ENCODE assay signal across 1 cellular context in genomic region chr18:36128907-36129299, GRCh38.
TF ChIP-seq lines count a peak whose summit lies in the region.

No MANE protein-coding gene starts in this region.

TF ChIP-seq in K562, 482 proteins besides CTCF, POLR2A, EP300 and RAD21 (continues in another document):
- TF ChIP-seq TAF7 (tag; IDR thresholded peaks at IDR 0.05) (no peak), ZNF121 (CRISPR knock-in tag; conservative IDR thresholded peaks at IDR 0.05) (no peak), RB1 (IDR thresholded peaks at IDR 0.05; ENCODE audit: low read depth) (no peak), HBP1 (CRISPR knock-in tag; IDR thresholded peaks at IDR 0.05) (no peak), WHSC1 (IDR thresholded peaks at IDR 0.05; ENCODE audit: low read length) (no peak), JUNB (CRISPR knock-in tag; conservative IDR thresholded peaks at IDR 0.05) (no peak), CSDE1 (IDR thresholded peaks at IDR 0.05) (no peak), MAX (CRISPR knock-in tag; IDR thresholded peaks at IDR 0.05) (peak; percentile 83), ZBTB34 (CRISPR knock-in tag; IDR thresholded peaks at IDR 0.05) (no peak), PPARD (CRISPR knock-in tag; IDR thresholded peaks at IDR 0.05) (no peak), NFATC3 (IDR thresholded peaks at IDR 0.05) (no peak), XRCC4 (IDR thresholded peaks at IDR 0.05; ENCODE audit: extremely low read depth, insufficient read depth, insufficient read length) (no peak), HOXB6 (CRISPR knock-in tag; IDR thresholded peaks at IDR 0.05; ENCODE audit: borderline replicate concordance) (no peak), RBBP5 (IDR thresholded peaks at IDR 0.05; ENCODE audit: borderline replicate concordance, insufficient read depth, low read length, poor library complexity, severe bottlenecking) (peak; percentile 3), DACH1 (IDR thresholded peaks at IDR 0.05; ENCODE audit: partially characterized antibody) (no peak), CXXC5 (CRISPR knock-in tag; IDR thresholded peaks at IDR 0.05) (no peak), TCF3 (CRISPR knock-in tag; IDR thresholded peaks at IDR 0.05) (0 out of 2 replicates have a peak, but pooled peaks have one; percentile 12), PHF21A (IDR thresholded peaks at IDR 0.05; ENCODE audit: borderline replicate concordance, low read depth) (peak; percentile 15; the same call in 1 of the 2 replicates), SMC3 (conservative IDR thresholded peaks at IDR 0.05; ENCODE audit: insufficient read depth, low read depth, low read length) (no peak), ZNF766 (CRISPR knock-in tag; conservative IDR thresholded peaks at IDR 0.05) (0 out of 2 replicates have a peak, but pooled peaks have one; percentile 17), SAP30 (IDR thresholded peaks at IDR 0.05; ENCODE audit: borderline replicate concordance, insufficient read depth, low read depth, low read length, poor library complexity, severe bottlenecking) (peak; percentile 85), ZNF592 (IDR thresholded peaks at IDR 0.05) (peak; percentile 82; the same call in 1 of the 2 replicates), POLR3G (IDR thresholded peaks at IDR 0.05; ENCODE audit: extremely low read depth, insufficient read length, insufficient replicate concordance) (no peak), BACH1 (tag; IDR thresholded peaks at IDR 0.05) (no peak), E2F4 (CRISPR knock-in tag; IDR thresholded peaks at IDR 0.05; ENCODE audit: low read depth) (peak; percentile 69), KDM5B (IDR thresholded peaks at IDR 0.05; ENCODE audit: insufficient replicate concordance, low read depth, low read length) (peak; percentile 51), RNF2 (IDR thresholded peaks at IDR 0.05) (no peak), CEBPB (tag; IDR thresholded peaks at IDR 0.05) (no peak), GTF2E2 (tag; IDR thresholded peaks at IDR 0.05) (no peak; the same call in 1 of the 2 replicates), PHF20 (IDR thresholded peaks at IDR 0.05; ENCODE audit: partially characterized antibody) (peak; percentile 49), ZNF232 (CRISPR knock-in tag; IDR thresholded peaks at IDR 0.05) (no peak), HINFP (tag; conservative IDR thresholded peaks at IDR 0.05; ENCODE audit: low read depth) (peak; percentile 74), HIVEP1 (CRISPR knock-in tag; IDR thresholded peaks at IDR 0.05) (0 out of 2 replicates have a peak, but pooled peaks have one; percentile 5), ZNF639 (CRISPR knock-in tag; conservative IDR thresholded peaks at IDR 0.05 in 1 of 2, IDR thresholded peaks at IDR 0.05 in 1 of 2) (peak in 1 of 2 experiments; percentile 62; a peak in 1 of 4 replicates), PRDM10 (IDR thresholded peaks at IDR 0.05; ENCODE audit: partially characterized antibody) (no peak), GATAD2A (IDR thresholded peaks at IDR 0.05) (peak; percentile 78), ARID3B (CRISPR knock-in tag; IDR thresholded peaks at IDR 0.05; ENCODE audit: borderline replicate concordance) (no peak), KDM1A (IDR thresholded peaks at IDR 0.05) (no peak), HLTF (IDR thresholded peaks at IDR 0.05) (no peak), ZNF175 (CRISPR knock-in tag; IDR thresholded peaks at IDR 0.05; ENCODE audit: low read depth) (no peak), TAF15 (IDR thresholded peaks at IDR 0.05; ENCODE audit: low read depth, low read length) (no peak), NR4A1 (CRISPR knock-in tag; IDR thresholded peaks at IDR 0.05) (no peak), NR4A1 (tag; IDR thresholded peaks at IDR 0.05) (no peak)
- TF ChIP-seq, protein P1, sequence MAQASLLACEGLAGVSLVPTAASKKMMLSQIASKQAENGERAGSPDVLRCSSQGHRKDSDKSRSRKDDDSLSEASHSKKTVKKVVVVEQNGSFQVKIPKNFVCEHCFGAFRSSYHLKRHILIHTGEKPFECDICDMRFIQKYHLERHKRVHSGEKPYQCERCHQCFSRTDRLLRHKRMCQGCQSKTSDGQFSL (CRISPR knock-in tag; IDR thresholded peaks at IDR 0.05) = no peak
- TF ChIP-seq, protein P1 (tag; IDR thresholded peaks at IDR 0.05) = peak in 1 of 2 experiments; percentile 36; a peak in 1 of 4 replicates
- TF ChIP-seq, protein P2, sequence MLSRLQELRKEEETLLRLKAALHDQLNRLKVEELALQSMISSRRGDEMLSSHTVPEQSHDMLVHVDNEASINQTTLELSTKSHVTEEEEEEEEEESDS (CRISPR knock-in tag; IDR thresholded peaks at IDR 0.05) = no peak
